Comparison of ENCODE assay signal across 14 cellular contexts in genomic region chr18:73279499-73279898, GRCh38.
"Had no signal": no experiment of that assay in that cellular context is flagged by ENCODE, and none has a peak within 500 bp of the region (broad histone marks: within the 10 kb centered on the region; RNA-seq: fewer than 3 reads in every experiment).

No MANE protein-coding gene starts in this region.

- H3K27me3 ChIP-seq: foreskin keratinocyte, stomach, testis, upper lobe of left lung had no signal

- H3K27ac ChIP-seq: foreskin keratinocyte, psoas muscle, stomach, testis, upper lobe of left lung had no signal

- ATAC-seq: foreskin keratinocyte, psoas muscle, sciatic nerve had no signal

- H3K4me3 ChIP-seq: lung, psoas muscle, stomach, upper lobe of left lung had no signal

- H3K36me3 ChIP-seq: stomach, upper lobe of left lung had no signal

- H3K4me1 ChIP-seq: foreskin keratinocyte, psoas muscle, stomach, testis, upper lobe of left lung had no signal

- H3K9me3 ChIP-seq: psoas muscle, testis, upper lobe of left lung had no signal

- DNase-seq: activated CD4-positive, alpha-beta T cell treated with anti-CD3 and anti-CD28 coated beads, Interleukin-2, amount 10 ng/mL, durations not matched to agents 7 days and 5 days; activated CD8-positive, alpha-beta memory T cell treated with anti-CD3 and anti-CD28 coated beads for 24 hours; activated gamma-delta T cell treated with Interleukin-2 at 50 U/mL for 16 hours; amniotic stem cell; cortex of kidney; effector CD4-positive, alpha-beta T cell; foreskin keratinocyte; psoas muscle; stimulated activated CD4-positive, alpha-beta T cell treated with anti-CD3 and anti-CD28 coated beads, Interleukin-1b, Interleukin-23, amount 100 ng/mL, for 48 hours; stomach; testis; upper lobe of left lung had no signal
